1 cellular context compared by ENCODE assay signal in the genomic region with DNA sequence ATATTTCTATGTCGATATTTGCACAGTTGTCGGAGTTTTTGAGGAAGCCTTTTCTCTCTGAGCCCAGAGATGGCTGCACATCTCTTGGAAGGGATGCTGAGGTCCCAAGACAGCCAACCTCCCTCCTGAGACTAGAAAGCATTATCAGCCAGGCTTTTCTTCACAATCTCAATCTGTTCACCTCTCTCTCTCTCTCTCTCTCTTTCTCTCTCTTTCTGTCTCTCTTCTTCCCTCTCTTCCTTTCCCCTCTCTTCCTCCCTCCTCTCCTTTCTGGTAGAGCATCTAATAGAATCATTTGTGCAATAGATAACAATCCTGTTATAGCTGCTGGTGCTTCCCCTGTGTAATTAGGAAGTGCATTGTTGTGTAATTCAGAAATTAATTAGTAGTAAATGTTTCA.
"Had no signal": no experiment of that assay in that cellular context is flagged by ENCODE, and none has a peak within 500 bp of the region (broad histone marks: within the 10 kb centered on the region; RNA-seq: fewer than 3 reads in every experiment).

No MANE protein-coding gene starts in this region.

- H3K4me3 ChIP-seq: GM12878 had no signal

- ATAC-seq: GM12878 had no signal
